ENCODE assay signal across 1 cellular context in the genomic region with DNA sequence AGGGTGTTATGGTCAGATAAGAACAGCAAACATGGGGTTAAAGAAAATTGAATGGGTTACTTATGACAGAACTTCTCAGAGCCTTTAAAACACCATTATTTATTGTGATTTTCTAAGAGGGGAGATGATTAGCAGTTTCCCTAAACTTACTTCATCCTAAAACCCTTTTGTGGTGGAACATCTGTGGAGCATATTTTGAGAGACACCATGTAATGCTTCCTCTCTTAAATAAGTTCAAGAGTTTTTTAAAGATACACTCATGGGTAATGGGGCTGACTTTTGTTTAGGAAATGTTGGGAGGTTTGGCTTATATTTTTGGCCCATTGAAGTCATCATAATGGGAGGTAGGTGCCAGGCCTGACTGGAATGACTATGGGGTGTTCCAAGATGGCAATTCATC.
A peak's percentile ranks its signal among the peaks of the same experiment; 100 is the strongest.
TF ChIP-seq lines count a peak whose summit lies in the region.

No MANE protein-coding gene starts in this region.

TF ChIP-seq in K562, 482 proteins besides CTCF, POLR2A, EP300 and RAD21:
- TF ChIP-seq ZNF239 (CRISPR knock-in tag; IDR thresholded peaks at IDR 0.05) (peak; percentile 82), NFXL1 (CRISPR knock-in tag; IDR thresholded peaks at IDR 0.05) (no peak)
